In the genomic region with DNA sequence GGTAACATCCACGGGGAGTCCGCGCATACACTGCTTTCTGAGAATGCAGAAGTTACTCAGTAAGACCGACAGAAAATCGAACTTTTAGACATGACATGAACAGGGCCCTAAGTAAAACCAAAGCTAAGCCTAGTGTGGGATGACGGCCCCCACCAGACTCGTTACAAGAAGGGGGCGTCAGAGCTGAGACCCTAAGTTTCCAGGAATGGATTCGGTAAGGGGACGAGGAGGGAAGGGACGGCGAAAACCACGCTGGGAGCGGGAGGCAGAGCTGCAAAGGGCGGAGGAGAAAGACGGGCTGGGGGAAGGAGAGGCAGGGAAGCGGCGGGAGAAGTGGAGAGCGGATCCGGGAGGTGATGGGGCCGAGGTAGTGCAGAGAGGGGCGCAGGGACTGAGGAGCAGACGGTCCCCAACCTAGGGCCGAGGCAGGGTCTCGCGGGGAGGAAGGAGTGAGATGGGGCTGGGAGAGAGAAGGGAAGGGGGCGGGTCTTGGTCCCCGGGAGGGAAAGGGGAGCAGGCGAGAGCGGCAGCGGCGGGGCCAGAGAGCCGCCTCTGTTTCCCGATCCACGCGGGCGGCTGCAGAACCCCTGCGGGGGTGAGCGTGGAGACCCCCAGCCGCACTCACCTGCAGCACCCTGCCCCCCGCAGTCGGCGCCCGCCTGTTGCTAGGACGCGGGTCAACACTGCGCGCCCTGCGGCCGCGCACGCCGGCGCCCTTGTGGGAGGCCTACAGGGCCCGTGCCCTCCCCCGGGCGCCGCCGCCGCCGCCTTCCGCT, we compare ENCODE assay signal across 1 cellular context.
TF ChIP-seq lines count a peak whose summit lies in the region.

No MANE protein-coding gene starts in this region.

TF ChIP-seq in HEK293, 187 proteins besides CTCF, POLR2A, EP300 and RAD21 (continued from another document and continues in another):
- TF ChIP-seq, protein P1, sequence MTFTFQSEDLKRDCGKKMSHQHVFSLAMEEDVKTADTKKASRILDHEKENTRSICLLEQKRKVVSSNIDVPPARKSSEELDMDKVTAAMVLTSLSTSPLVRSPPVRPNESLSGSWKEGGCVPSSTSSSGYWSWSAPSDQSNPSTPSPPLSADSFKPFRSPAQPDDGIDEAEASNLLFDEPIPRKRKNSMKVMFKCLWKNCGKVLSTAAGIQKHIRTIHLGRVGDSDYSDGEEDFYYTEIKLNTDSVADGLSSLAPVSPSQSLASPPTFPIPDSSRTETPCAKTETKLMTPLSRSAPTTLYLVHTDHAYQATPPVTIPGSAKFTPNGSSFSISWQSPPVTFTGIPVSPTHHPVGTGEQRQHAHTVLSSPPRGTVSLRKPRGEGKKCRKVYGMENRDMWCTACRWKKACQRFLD (tag by site-specific recombination; IDR thresholded peaks at IDR 0.05) = no peak
- TF ChIP-seq, protein P2, sequence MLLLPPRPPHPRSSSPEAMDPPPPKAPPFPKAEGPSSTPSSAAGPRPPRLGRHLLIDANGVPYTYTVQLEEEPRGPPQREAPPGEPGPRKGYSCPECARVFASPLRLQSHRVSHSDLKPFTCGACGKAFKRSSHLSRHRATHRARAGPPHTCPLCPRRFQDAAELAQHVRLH (tag by site-specific recombination; IDR thresholded peaks at IDR 0.05) = no peak
- TF ChIP-seq BCL11A (tag by site-specific recombination; IDR thresholded peaks at IDR 0.05; ENCODE audit: low read depth) (no peak), REPIN1 (tag by site-specific recombination; IDR thresholded peaks at IDR 0.05; ENCODE audit: low read depth) (no peak), ZNF391 (tag by site-specific recombination; IDR thresholded peaks at IDR 0.05; ENCODE audit: borderline replicate concordance, low read depth) (peak; percentile 31; the same call in 1 of the 2 replicates), ZNF521 (tag by site-specific recombination; IDR thresholded peaks at IDR 0.05) (no peak), ZNF529 (tag by site-specific recombination; IDR thresholded peaks at IDR 0.05; ENCODE audit: insufficient replicate concordance) (no peak), ZNF76 (tag by site-specific recombination; IDR thresholded peaks at IDR 0.05; ENCODE audit: borderline replicate concordance, low read depth) (peak; percentile 83), ZNF155 (tag by site-specific recombination; IDR thresholded peaks at IDR 0.05) (no peak), ZNF311 (tag by site-specific recombination; IDR thresholded peaks at IDR 0.05; ENCODE audit: borderline replicate concordance) (no peak), ZFHX2 (tag by site-specific recombination; conservative IDR thresholded peaks at IDR 0.05) (no peak; the same call in 1 of the 2 replicates), ZNF600 (tag by site-specific recombination; IDR thresholded peaks at IDR 0.05) (peak; percentile 88), ZNF146 (tag by site-specific recombination; IDR thresholded peaks at IDR 0.05) (0 out of 2 replicates have a peak, but pooled peaks have one; percentile 4), ZNF660 (tag by site-specific recombination; IDR thresholded peaks at IDR 0.05) (peak; percentile 93), HOXC10 (CRISPR knock-in tag; IDR thresholded peaks at IDR 0.05) (no peak), ZNF157 (tag by site-specific recombination; IDR thresholded peaks at IDR 0.05) (no peak), ZNF114 (tag by site-specific recombination; IDR thresholded peaks at IDR 0.05) (no peak), ZNF223 (tag by site-specific recombination; IDR thresholded peaks at IDR 0.05) (no peak), ZNF610 (tag by site-specific recombination; IDR thresholded peaks at IDR 0.05; ENCODE audit: borderline replicate concordance) (peak; percentile 99), ZNF560 (tag by site-specific recombination; IDR thresholded peaks at IDR 0.05; ENCODE audit: borderline replicate concordance) (no peak), ZNF202 (tag by site-specific recombination; IDR thresholded peaks at IDR 0.05; ENCODE audit: borderline replicate concordance) (peak; percentile 96), KLF1 (tag by site-specific recombination; IDR thresholded peaks at IDR 0.05) (0 out of 2 replicates have a peak, but pooled peaks have one; percentile 31), EGR2 (tag by site-specific recombination; IDR thresholded peaks at IDR 0.05; ENCODE audit: low read depth) (peak; percentile 52), BCL11B (tag by site-specific recombination; IDR thresholded peaks at IDR 0.05; ENCODE audit: low read depth) (peak; percentile 13; the same call in 1 of the 2 replicates), SP3 (tag by site-specific recombination; IDR thresholded peaks at IDR 0.05) (peak; percentile 65), KLF16 (tag by site-specific recombination; IDR thresholded peaks at IDR 0.05) (peak; percentile 78; the same call in 1 of the 2 replicates), TCF7L2 (IDR thresholded peaks at IDR 0.05; ENCODE audit: borderline replicate concordance, low read depth, low read length) (no peak), ZNF248 (tag by site-specific recombination; IDR thresholded peaks at IDR 0.05) (no peak), ZBTB21 (tag by site-specific recombination; IDR thresholded peaks at IDR 0.05) (no peak), ZNF510 (tag by site-specific recombination; IDR thresholded peaks at IDR 0.05; ENCODE audit: insufficient replicate concordance) (no peak), HOXD13 (CRISPR knock-in tag; IDR thresholded peaks at IDR 0.05; ENCODE audit: borderline replicate concordance) (no peak)
- TF ChIP-seq, protein P3, sequence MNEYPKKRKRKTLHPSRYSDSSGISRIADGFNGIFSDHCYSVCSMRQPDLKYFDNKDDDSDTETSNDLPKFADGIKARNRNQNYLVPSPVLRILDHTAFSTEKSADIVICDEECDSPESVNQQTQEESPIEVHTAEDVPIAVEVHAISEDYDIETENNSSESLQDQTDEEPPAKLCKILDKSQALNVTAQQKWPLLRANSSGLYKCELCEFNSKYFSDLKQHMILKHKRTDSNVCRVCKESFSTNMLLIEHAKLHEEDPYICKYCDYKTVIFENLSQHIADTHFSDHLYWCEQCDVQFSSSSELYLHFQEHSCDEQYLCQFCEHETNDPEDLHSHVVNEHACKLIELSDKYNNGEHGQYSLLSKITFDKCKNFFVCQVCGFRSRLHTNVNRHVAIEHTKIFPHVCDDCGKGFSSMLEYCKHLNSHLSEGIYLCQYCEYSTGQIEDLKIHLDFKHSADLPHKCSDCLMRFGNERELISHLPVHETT (tag by site-specific recombination; IDR thresholded peaks at IDR 0.05) = no peak
- TF ChIP-seq, protein P4, sequence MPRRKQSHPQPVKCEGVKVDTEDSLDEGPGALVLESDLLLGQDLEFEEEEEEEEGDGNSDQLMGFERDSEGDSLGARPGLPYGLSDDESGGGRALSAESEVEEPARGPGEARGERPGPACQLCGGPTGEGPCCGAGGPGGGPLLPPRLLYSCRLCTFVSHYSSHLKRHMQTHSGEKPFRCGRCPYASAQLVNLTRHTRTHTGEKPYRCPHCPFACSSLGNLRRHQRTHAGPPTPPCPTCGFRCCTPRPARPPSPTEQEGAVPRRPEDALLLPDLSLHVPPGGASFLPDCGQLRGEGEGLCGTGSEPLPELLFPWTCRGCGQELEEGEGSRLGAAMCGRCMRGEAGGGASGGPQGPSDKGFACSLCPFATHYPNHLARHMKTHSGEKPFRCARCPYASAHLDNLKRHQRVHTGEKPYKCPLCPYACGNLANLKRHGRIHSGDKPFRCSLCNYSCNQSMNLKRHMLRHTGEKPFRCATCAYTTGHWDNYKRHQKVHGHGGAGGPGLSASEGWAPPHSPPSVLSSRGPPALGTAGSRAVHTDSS (tag by site-specific recombination; IDR thresholded peaks at IDR 0.05) = no peak
- TF ChIP-seq, protein P5, sequence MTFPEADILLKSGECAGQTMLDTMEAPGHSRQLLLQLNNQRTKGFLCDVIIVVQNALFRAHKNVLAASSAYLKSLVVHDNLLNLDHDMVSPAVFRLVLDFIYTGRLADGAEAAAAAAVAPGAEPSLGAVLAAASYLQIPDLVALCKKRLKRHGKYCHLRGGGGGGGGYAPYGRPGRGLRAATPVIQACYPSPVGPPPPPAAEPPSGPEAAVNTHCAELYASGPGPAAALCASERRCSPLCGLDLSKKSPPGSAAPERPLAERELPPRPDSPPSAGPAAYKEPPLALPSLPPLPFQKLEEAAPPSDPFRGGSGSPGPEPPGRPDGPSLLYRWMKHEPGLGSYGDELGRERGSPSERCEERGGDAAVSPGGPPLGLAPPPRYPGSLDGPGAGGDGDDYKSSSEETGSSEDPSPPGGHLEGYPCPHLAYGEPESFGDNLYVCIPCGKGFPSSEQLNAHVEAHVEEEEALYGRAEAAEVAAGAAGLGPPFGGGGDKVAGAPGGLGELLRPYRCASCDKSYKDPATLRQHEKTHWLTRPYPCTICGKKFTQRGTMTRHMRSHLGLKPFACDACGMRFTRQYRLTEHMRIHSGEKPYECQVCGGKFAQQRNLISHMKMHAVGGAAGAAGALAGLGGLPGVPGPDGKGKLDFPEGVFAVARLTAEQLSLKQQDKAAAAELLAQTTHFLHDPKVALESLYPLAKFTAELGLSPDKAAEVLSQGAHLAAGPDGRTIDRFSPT (tag by site-specific recombination; IDR thresholded peaks at IDR 0.05) = no peak
- TF ChIP-seq, protein P6, sequence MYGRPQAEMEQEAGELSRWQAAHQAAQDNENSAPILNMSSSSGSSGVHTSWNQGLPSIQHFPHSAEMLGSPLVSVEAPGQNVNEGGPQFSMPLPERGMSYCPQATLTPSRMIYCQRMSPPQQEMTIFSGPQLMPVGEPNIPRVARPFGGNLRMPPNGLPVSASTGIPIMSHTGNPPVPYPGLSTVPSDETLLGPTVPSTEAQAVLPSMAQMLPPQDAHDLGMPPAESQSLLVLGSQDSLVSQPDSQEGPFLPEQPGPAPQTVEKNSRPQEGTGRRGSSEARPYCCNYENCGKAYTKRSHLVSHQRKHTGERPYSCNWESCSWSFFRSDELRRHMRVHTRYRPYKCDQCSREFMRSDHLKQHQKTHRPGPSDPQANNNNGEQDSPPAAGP (tag by site-specific recombination; IDR thresholded peaks at IDR 0.05) = peak; percentile 33
- TF ChIP-seq, protein P7, sequence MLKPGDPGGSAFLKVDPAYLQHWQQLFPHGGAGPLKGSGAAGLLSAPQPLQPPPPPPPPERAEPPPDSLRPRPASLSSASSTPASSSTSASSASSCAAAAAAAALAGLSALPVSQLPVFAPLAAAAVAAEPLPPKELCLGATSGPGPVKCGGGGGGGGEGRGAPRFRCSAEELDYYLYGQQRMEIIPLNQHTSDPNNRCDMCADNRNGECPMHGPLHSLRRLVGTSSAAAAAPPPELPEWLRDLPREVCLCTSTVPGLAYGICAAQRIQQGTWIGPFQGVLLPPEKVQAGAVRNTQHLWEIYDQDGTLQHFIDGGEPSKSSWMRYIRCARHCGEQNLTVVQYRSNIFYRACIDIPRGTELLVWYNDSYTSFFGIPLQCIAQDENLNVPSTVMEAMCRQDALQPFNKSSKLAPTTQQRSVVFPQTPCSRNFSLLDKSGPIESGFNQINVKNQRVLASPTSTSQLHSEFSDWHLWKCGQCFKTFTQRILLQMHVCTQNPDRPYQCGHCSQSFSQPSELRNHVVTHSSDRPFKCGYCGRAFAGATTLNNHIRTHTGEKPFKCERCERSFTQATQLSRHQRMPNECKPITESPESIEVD (tag by site-specific recombination; IDR thresholded peaks at IDR 0.05) = no peak
- TF ChIP-seq, protein P8, sequence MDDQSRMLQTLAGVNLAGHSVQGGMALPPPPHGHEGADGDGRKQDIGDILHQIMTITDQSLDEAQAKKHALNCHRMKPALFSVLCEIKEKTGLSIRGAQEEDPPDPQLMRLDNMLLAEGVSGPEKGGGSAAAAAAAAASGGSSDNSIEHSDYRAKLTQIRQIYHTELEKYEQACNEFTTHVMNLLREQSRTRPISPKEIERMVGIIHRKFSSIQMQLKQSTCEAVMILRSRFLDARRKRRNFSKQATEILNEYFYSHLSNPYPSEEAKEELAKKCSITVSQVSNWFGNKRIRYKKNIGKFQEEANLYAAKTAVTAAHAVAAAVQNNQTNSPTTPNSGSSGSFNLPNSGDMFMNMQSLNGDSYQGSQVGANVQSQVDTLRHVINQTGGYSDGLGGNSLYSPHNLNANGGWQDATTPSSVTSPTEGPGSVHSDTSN (CRISPR knock-in tag; IDR thresholded peaks at IDR 0.05) = no peak
- TF ChIP-seq, protein P9, sequence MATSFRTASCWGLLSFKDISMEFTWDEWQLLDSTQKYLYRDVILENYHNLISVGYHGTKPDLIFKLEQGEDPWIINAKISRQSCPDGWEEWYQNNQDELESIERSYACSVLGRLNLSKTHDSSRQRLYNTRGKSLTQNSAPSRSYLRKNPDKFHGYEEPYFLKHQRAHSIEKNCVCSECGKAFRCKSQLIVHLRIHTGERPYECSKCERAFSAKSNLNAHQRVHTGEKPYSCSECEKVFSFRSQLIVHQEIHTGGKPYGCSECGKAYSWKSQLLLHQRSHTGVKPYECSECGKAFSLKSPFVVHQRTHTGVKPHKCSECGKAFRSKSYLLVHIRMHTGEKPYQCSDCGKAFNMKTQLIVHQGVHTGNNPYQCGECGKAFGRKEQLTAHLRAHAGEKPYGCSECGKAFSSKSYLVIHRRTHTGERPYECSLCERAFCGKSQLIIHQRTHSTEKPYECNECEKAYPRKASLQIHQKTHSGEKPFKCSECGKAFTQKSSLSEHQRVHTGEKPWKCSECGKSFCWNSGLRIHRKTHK (tag by site-specific recombination; IDR thresholded peaks at IDR 0.05) = no peak
- TF ChIP-seq, protein P10, sequence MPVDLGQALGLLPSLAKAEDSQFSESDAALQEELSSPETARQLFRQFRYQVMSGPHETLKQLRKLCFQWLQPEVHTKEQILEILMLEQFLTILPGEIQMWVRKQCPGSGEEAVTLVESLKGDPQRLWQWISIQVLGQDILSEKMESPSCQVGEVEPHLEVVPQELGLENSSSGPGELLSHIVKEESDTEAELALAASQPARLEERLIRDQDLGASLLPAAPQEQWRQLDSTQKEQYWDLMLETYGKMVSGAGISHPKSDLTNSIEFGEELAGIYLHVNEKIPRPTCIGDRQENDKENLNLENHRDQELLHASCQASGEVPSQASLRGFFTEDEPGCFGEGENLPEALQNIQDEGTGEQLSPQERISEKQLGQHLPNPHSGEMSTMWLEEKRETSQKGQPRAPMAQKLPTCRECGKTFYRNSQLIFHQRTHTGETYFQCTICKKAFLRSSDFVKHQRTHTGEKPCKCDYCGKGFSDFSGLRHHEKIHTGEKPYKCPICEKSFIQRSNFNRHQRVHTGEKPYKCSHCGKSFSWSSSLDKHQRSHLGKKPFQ (tag by site-specific recombination; IDR thresholded peaks at IDR 0.05) = no peak
- TF ChIP-seq, protein P11, sequence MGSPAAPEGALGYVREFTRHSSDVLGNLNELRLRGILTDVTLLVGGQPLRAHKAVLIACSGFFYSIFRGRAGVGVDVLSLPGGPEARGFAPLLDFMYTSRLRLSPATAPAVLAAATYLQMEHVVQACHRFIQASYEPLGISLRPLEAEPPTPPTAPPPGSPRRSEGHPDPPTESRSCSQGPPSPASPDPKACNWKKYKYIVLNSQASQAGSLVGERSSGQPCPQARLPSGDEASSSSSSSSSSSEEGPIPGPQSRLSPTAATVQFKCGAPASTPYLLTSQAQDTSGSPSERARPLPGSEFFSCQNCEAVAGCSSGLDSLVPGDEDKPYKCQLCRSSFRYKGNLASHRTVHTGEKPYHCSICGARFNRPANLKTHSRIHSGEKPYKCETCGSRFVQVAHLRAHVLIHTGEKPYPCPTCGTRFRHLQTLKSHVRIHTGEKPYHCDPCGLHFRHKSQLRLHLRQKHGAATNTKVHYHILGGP (tag by site-specific recombination; IDR thresholded peaks at IDR 0.05) = 0 out of 2 replicates have a peak, but pooled peaks have one; percentile 49
- TF ChIP-seq, protein P12, sequence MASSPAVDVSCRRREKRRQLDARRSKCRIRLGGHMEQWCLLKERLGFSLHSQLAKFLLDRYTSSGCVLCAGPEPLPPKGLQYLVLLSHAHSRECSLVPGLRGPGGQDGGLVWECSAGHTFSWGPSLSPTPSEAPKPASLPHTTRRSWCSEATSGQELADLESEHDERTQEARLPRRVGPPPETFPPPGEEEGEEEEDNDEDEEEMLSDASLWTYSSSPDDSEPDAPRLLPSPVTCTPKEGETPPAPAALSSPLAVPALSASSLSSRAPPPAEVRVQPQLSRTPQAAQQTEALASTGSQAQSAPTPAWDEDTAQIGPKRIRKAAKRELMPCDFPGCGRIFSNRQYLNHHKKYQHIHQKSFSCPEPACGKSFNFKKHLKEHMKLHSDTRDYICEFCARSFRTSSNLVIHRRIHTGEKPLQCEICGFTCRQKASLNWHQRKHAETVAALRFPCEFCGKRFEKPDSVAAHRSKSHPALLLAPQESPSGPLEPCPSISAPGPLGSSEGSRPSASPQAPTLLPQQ (tag by site-specific recombination; IDR thresholded peaks at IDR 0.05) = peak; percentile 52; the same call in 1 of the 2 replicates
